ENCODE assay signal across 9 cellular contexts in genomic region chr11:118051611-118052461, GRCh38. TPM values are rescaled to one million over a fixed set of nuclear protein-coding genes. Genes with fewer than 3 reads are reported as not detected.
A peak's percentile ranks its signal among the peaks of the same experiment; 100 is the strongest.
DNase-seq lines count a peak whose midpoint lies in the region; ATAC-seq and TF ChIP-seq lines count a peak whose summit lies in the region.
"Had no signal": no experiment of that assay in that cellular context is flagged by ENCODE, and none has a peak within 500 bp of the region (broad histone marks: within the 10 kb centered on the region; RNA-seq: fewer than 3 reads in every experiment).

No MANE protein-coding gene starts in this region.

- no peak overlapping the region for H2AFZ ChIP-seq in PC-3 (ENCODE audit: low read length)

- H3K4me2 ChIP-seq in PC-3 (ENCODE audit: low read length), result no peak overlapping the region

- intact Hi-C loops in esophagus squamous epithelium (cut with DNase I) (loop anchor here (5.0 kb wide), 2 partner anchors 105 to 210 kb away; no protein-coding TSS in a partner anchor), PC-3 (cut with micrococcal nuclease) (loop anchor here (2.0 to 10.0 kb wide), 2 partner anchors 97 to 625 kb away; no protein-coding TSS in a partner anchor)

- no peaks in the 10 kb centered on the region for H4K20me1 ChIP-seq in PC-3 (ENCODE audit: low read length)

- CTCF ChIA-PET in PC-3 (lab: Charles Lee), result no interaction called here

- no TSS peak for BruUV-seq in PC-3 (replicated peaks; lab: Mats Ljungman, UMichigan)

- no peak overlapping the region for H3K9ac ChIP-seq in PC-3 (ENCODE audit: low read length)

- peak in 3 of 4 experiments; percentile 57 to 68 (median 57) for DNase-seq in activated CD4-positive, CD25-positive, alpha-beta regulatory T cell (lab: John Stamatoyannopoulos, UW)
- DNase-seq in activated naive CD8-positive, alpha-beta T cell treated with anti-CD3 and anti-CD28 coated beads, Interleukin-2, amount 50 U/mL, for 16 hours (ENCODE audit: low read depth, low spot score), result peak; percentile 14
- DNase-seq in stimulated activated CD4-positive, alpha-beta T cell treated with anti-CD3 and anti-CD28 coated beads, TNF-alpha, amount 100 ng/mL, for 4 hours (ENCODE audit: low read depth in 3 of 3), result peak in 2 of 3 experiments; percentile 30 to 57
- DNase-seq in foreskin melanocyte (no peak), esophagus squamous epithelium (lab: John Stamatoyannopoulos, UW) (no peak), PC-3 (no peak)
- DNase-seq: pancreas had no signal

- H3K27me3 ChIP-seq in esophagus squamous epithelium (peaks cover 0 to 31% (median 0%) of the 10 kb centered on the region in 4 donors), PC-3 (ENCODE audit: low read length) (peaks cover 84% of the 10 kb centered on the region)
- H3K27me3 ChIP-seq: pancreas had no signal

- ATAC-seq in GM19351 (IDR thresholded peaks at IDR 0.05; ENCODE audit: unreplicated experiment) (peak; percentile 60), GM18519 (IDR thresholded peaks at IDR 0.05; ENCODE audit: low FRiP score, unreplicated experiment) (no peak), PC-3 (no peak)

- WGBS in esophagus squamous epithelium, 2 donors, result 80 to 83% methylated on average over 12 to 15 of the region's 16 CpGs

- no peaks in the 10 kb centered on the region for H3K9me2 ChIP-seq in PC-3 (replicated peaks; ENCODE audit: low read length)

- H3K27ac ChIP-seq in esophagus squamous epithelium, result peak overlapping the region in 1 of 4 donors; percentile 17
- no peak overlapping the region for H3K27ac ChIP-seq in PC-3 (ENCODE audit: low read length)
- H3K27ac ChIP-seq: pancreas had no signal

- TF ChIP-seq POLR2A in esophagus squamous epithelium (IDR thresholded peaks at IDR 0.05), result no peak

- H3K4me3 ChIP-seq in esophagus squamous epithelium (no peak overlapping the region), PC-3 (ENCODE audit: low read length) (no peak overlapping the region)
- H3K4me3 ChIP-seq: pancreas had no signal

- TF ChIP-seq CTCF in esophagus squamous epithelium (IDR thresholded peaks at IDR 0.05) (no peak), PC-3 (conservative IDR thresholded peaks at IDR 0.05; ENCODE audit: low read depth, low read length) (no peak)

- H3K4me1 ChIP-seq in esophagus squamous epithelium (peaks cover 0 to 20% (median 0%) of the 10 kb centered on the region in 3 donors), PC-3 (ENCODE audit: insufficient read depth, low read length) (no peaks in the 10 kb centered on the region)
- H3K4me1 ChIP-seq: pancreas had no signal

- POLR2A ChIA-PET in PC-3 (lab: Charles Lee; ENCODE audit: unreplicated experiment), result no interaction called here

- H3F3A ChIP-seq in PC-3 (ENCODE audit: low read length, unreplicated experiment), result no peaks in the 10 kb centered on the region

- H3K36me3 ChIP-seq in esophagus squamous epithelium (no peaks in the 10 kb centered on the region), PC-3 (ENCODE audit: low read depth, low read length) (no peaks in the 10 kb centered on the region)
- H3K36me3 ChIP-seq: pancreas had no signal

- H3K9me3 ChIP-seq in esophagus squamous epithelium (no peaks in the 10 kb centered on the region), PC-3 (ENCODE audit: low read length) (no peaks in the 10 kb centered on the region)
- H3K9me3 ChIP-seq: pancreas had no signal

- H3K79me2 ChIP-seq in PC-3 (ENCODE audit: low read length), result no peaks in the 10 kb centered on the region

RNA-seq across cellular contexts. Expression of gene TMPRSS4, which starts 25.0 kb away (rescaled TPM):
- total RNA-seq in esophagus squamous epithelium (100 to 1,000 TPM; 142 to 197 (median 161) TPM), PC-3 (2014; rRNA removed) (1.5 and 1.7 TPM in 2 replicates)

RNA-seq across cellular contexts. Expression of gene SMIM35, which starts 34.9 kb away (rescaled TPM):
- total RNA-seq in esophagus squamous epithelium (not detected), PC-3 (2014; rRNA removed) (not detected in 2 replicates)
- total RNA-seq: pancreas had no signal

Comparison
In these comparisons a context has a peak if more than half of its experiments do, and no peak if none do; other contexts are left out.
1. DNase-seq: peak in activated CD4-positive, CD25-positive, alpha-beta regulatory T cell (3 of 4), activated naive CD8-positive, alpha-beta T cell treated with anti-CD3 and anti-CD28 coated beads, Interleukin-2, amount 50 U/mL, for 16 hours (single experiment) and stimulated activated CD4-positive, alpha-beta T cell treated with anti-CD3 and anti-CD28 coated beads, TNF-alpha, amount 100 ng/mL, for 4 hours (2 of 3); none in foreskin melanocyte (single experiment), esophagus squamous epithelium (single experiment) and PC-3 (single experiment).
2. RNA of gene TMPRSS4, which starts 25.0 kb away (total RNA-seq): 142 to 197 TPM in esophagus squamous epithelium; 1.5 to 1.7 TPM in PC-3; every median in the first group is over 10 times any median in the second.